Comparison of ENCODE assay signal across 8 cellular contexts in genomic region chr19:46009530-46010510, GRCh38. TPM values are rescaled to one million over a fixed set of nuclear protein-coding genes. Genes with fewer than 3 reads are reported as not detected.
A peak's percentile ranks its signal among the peaks of the same experiment; 100 is the strongest.
DNase-seq lines count a peak whose midpoint lies in the region; ATAC-seq and TF ChIP-seq lines count a peak whose summit lies in the region.

No MANE protein-coding gene starts in this region.

- ATAC-seq in left lung: peak; percentile 91

- intact Hi-C loops in left lung (cut with DNase I): no loop called here

- H3K4me3 ChIP-seq in left lung: no peak overlapping the region

- H3K27ac ChIP-seq in left lung: no peak overlapping the region

- peaks cover 0 to 10% of the 10 kb centered on the region in 2 donors for H3K4me1 ChIP-seq in left lung

- H3K27me3 ChIP-seq in left lung: peaks cover 16 to 21% of the 10 kb centered on the region in 2 donors

- peaks cover 0 to 26% of the 10 kb centered on the region in 2 donors for H3K36me3 ChIP-seq in left lung

- no peaks in the 10 kb centered on the region for H3K9me3 ChIP-seq in left lung

- DNase-seq in NOMO-1 treated with DMSO at 0.1 percent for 48 hours (lab: John Stamatoyannopoulos, UW; ENCODE audit: unreplicated experiment) (peak; percentile 17), NOMO-1 (lab: John Stamatoyannopoulos, UW; ENCODE audit: unreplicated experiment in 2 of 2) (no peak), NCI-H2107 (lab: John Stamatoyannopoulos, UW) (peak; percentile 48), cerebellar cortex (ENCODE audit: low spot score) (peak; percentile 76), left lung (peak in 1 of 2 donors; percentile 91), NK-92 (lab: John Stamatoyannopoulos, UW; ENCODE audit: unreplicated experiment) (no peak)
- peak; percentile 72 for DNase-seq in activated CD4-positive, CD25-positive, alpha-beta regulatory T cell treated with anti-CD3 and anti-CD28 coated beads, Interleukin-2, amount 50 U/mL, for 72 hours
- DNase-seq in stimulated activated CD4-positive, alpha-beta T cell treated with anti-CD3 and anti-CD28 coated beads, TNF-alpha, amount 100 ng/mL, for 24 hours (ENCODE audit: low read depth in 3 of 3): peak; percentile 34 to 56 (median 46)

- peak; percentile 80 to 85 for TF ChIP-seq CTCF in left lung (IDR thresholded peaks at IDR 0.05)

RNA-seq across cellular contexts. Expression of gene PGLYRP1, which starts 13.0 kb away (rescaled TPM):
- total RNA-seq in left lung: 1 to 10 TPM in 1 of 2 donors, under 1 TPM in 1; 0.38 to 6.3 TPM

RNA-seq across cellular contexts. Expression of gene CCDC61, which starts 14.6 kb away (rescaled TPM):
- total RNA-seq in left lung: 10 to 100 TPM; 15.9 to 17.3 TPM

RNA-seq across cellular contexts. Expression of gene IGFL4, which starts 31.0 kb away (rescaled TPM):
- total RNA-seq in left lung: not detected

RNA-seq across cellular contexts. Expression of gene NOVA2, which starts 36.2 kb away (rescaled TPM):
- 10 to 100 TPM in 1 of 2 donors, 1 to 10 TPM in 1; 6.4 to 12.6 TPM for total RNA-seq in left lung

Comparison
In these comparisons a context has a peak if more than half of its experiments do, and no peak if none do; other contexts are left out.
1. DNase-seq: peak in NOMO-1 treated with DMSO at 0.1 percent for 48 hours (single experiment), NCI-H2107 (single experiment), activated CD4-positive, CD25-positive, alpha-beta regulatory T cell treated with anti-CD3 and anti-CD28 coated beads, Interleukin-2, amount 50 U/mL, for 72 hours (single experiment), cerebellar cortex (single experiment) and stimulated activated CD4-positive, alpha-beta T cell treated with anti-CD3 and anti-CD28 coated beads, TNF-alpha, amount 100 ng/mL, for 24 hours (3 of 3); none in NOMO-1 (0 of 2) and NK-92 (single experiment).